Comparison of ENCODE assay signal across 18 cellular contexts in the genomic region with DNA sequence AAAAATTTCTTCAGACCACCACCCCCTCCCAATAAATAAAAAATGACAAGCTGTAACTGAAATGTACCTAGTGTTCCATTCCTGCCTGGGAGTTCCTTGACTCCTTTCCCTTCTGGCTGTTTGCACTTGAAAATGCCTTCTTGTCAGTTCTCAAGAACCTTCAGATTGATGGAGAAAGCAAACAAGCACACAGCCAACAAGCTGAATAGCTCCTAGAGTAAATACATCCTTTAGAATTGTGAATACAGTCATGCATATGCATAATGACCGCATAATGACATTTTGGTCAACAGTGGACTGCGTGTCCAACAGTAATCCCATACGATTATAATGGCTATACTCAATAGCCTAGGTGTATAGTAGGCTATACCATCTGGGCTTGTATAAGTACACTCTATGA.
"Had no signal": no experiment of that assay in that cellular context is flagged by ENCODE, and none has a peak within 500 bp of the region (broad histone marks: within the 10 kb centered on the region; RNA-seq: fewer than 3 reads in every experiment).

No MANE protein-coding gene starts in this region.

- ATAC-seq: activated CD4-positive, alpha-beta T cell treated with anti-CD3 and anti-CD28 coated beads for 36 hours; activated CD8-positive, alpha-beta T cell treated with anti-CD3 and anti-CD28 coated beads, Interleukin-2, amount 10 ng/mL, durations not matched to agents 7 days and 5 days; body of pancreas; naive thymus-derived CD4-positive, alpha-beta T cell had no signal

- H3K36me3 ChIP-seq: left ventricle myocardium inferior, ovary, prostate gland, suprapubic skin, tibial artery had no signal

- H3K4me3 ChIP-seq: body of pancreas, dorsolateral prefrontal cortex, left ventricle myocardium inferior, ovary, prostate gland, suprapubic skin, tibial artery had no signal

- H3K27me3 ChIP-seq: body of pancreas, ovary, suprapubic skin, tibial artery had no signal

- DNase-seq: activated CD4-positive, alpha-beta T cell treated with anti-CD3 and anti-CD28 coated beads for 36 hours; activated CD4-positive, CD25-positive, alpha-beta regulatory T cell; activated CD8-positive, alpha-beta T cell treated with anti-CD3 and anti-CD28 coated beads, Interleukin-2, amount 10 ng/mL, durations not matched to agents 7 days and 5 days; activated effector memory CD4-positive, alpha-beta T cell treated with Interleukin-2 at 50 U/mL for 16 hours; activated naive CD4-positive, alpha-beta T cell treated with Interleukin-2 at 50 U/mL for 16 hours; activated T-cell treated with anti-CD3 and anti-CD28 coated beads for 4 hours; anterior cingulate cortex; body of pancreas; dorsolateral prefrontal cortex; effector memory CD4-positive, alpha-beta T cell; left ventricle myocardium inferior; naive thymus-derived CD4-positive, alpha-beta T cell; ovary; stimulated activated naive CD4-positive, alpha-beta T cell; T-helper 1 cell; tibial artery had no signal

- H3K27ac ChIP-seq: body of pancreas, dorsolateral prefrontal cortex, left ventricle myocardium inferior, ovary, prostate gland, suprapubic skin, tibial artery had no signal

- H3K9me3 ChIP-seq: body of pancreas, ovary, prostate gland, suprapubic skin had no signal

- H3K4me1 ChIP-seq: left ventricle myocardium inferior, prostate gland, suprapubic skin, tibial artery had no signal
